In the genomic region with DNA sequence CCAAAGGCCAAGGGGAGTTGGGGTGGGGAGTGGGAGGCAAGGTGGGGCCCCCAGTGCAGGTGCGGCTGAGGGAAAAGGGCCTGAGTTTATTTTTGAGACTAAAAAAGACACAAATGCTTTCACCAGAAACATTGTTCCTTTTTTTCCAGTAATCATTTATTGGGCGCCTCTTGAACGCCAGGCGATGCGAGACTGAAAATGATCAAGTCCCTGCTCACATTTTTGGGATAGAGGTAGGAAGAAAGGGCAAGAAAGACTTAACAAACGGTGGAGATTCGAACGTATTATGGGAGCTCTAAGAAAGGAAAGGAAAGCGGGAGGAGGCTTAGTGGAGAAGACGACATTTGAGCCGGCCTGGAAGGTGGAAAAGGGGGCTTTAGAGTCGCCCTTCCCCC, we compare ENCODE assay signal across 8 cellular contexts. TPM values are rescaled to one million over a fixed set of nuclear protein-coding genes. Genes with fewer than 3 reads are reported as not detected.
DNase-seq lines count a peak whose midpoint lies in the region; ATAC-seq and TF ChIP-seq lines count a peak whose summit lies in the region.

No MANE protein-coding gene starts in this region.

- ATAC-seq in T-helper 17 cell (no peak), foreskin keratinocyte (no peak), HG03442 (IDR thresholded peaks at IDR 0.05; ENCODE audit: unreplicated experiment) (no peak)

- in situ Hi-C loops in GM23248 (cut with MboI): no loop called here

- peak overlapping the region; percentile 80 for H3K27ac ChIP-seq in GM23248
- H3K27ac ChIP-seq in foreskin keratinocyte: peak overlapping the region; percentile 43
- peak overlapping the region; percentile 84 for H3K27ac ChIP-seq in skeletal muscle tissue (ENCODE audit: low read depth, low read length)

- peak overlapping the region; percentile 64 for H3K4me2 ChIP-seq in GM23248 (ENCODE audit: unreplicated experiment)

- H3K4me1 Mint-ChIP-seq in T-helper 17 cell: peaks cover 18% of the 10 kb centered on the region

- peaks cover 4% of the 10 kb centered on the region for H3K36me3 Mint-ChIP-seq in T-helper 17 cell (ENCODE audit: low read depth)

- no peaks in the 10 kb centered on the region for H4K20me1 ChIP-seq in GM23248 (ENCODE audit: insufficient read depth)

- peak overlapping the region; percentile 97 for H3K9ac ChIP-seq in GM23248
- peak overlapping the region; percentile 52 to 97 (median 87) for H3K9ac ChIP-seq in skeletal muscle tissue (ENCODE audit: low read depth in 1 of 3, low read length in 3 of 3)

- H3K79me2 ChIP-seq in GM23248 (ENCODE audit: insufficient read depth): peaks cover 42% of the 10 kb centered on the region

- peak overlapping the region; percentile 98 for H3K27ac Mint-ChIP-seq in T-helper 17 cell

- no peak for TF ChIP-seq CTCF in foreskin keratinocyte (conservative IDR thresholded peaks at IDR 0.05)

- no peaks in the 10 kb centered on the region for H3K27me3 Mint-ChIP-seq in T-helper 17 cell

- H3K4me1 ChIP-seq in GM23248 (ENCODE audit: insufficient read depth): peaks cover 22% of the 10 kb centered on the region
- peaks cover 11% of the 10 kb centered on the region for H3K4me1 ChIP-seq in foreskin keratinocyte
- peaks cover 21 to 35% (median 30%) of the 10 kb centered on the region in 3 donors for H3K4me1 ChIP-seq in skeletal muscle tissue (ENCODE audit: control insufficient read depth in 3 of 3, insufficient read depth in 3 of 3, low read length in 3 of 3)

- H3K9me3 ChIP-seq in GM23248 (ENCODE audit: low read depth) (no peaks in the 10 kb centered on the region), T-helper 17 cell (ENCODE audit: control insufficient read depth, low read length, poor library complexity, severe bottlenecking) (no peaks in the 10 kb centered on the region), skeletal muscle tissue (ENCODE audit: control insufficient read depth in 3 of 3, low read length in 3 of 3) (no peaks in the 10 kb centered on the region)

- peaks cover 16% of the 10 kb centered on the region for H3K36me3 ChIP-seq in GM23248 (ENCODE audit: low read depth)
- peaks cover 16 to 19% (median 19%) of the 10 kb centered on the region in 3 donors for H3K36me3 ChIP-seq in skeletal muscle tissue (ENCODE audit: control insufficient read depth in 3 of 3, insufficient read depth in 3 of 3, low read length in 3 of 3)

- WGBS in GM23248 (ENCODE audit: low coverage in 1 of 2, low lambda C conversion rate in 2 of 2, missing lambda C conversion rate in 2 of 2), 2 experiments: 17 to 22% methylated on average over 12 of the region's 12 CpGs

- no peaks in the 10 kb centered on the region for H3K27me3 ChIP-seq in GM23248 (replicated peaks; ENCODE audit: insufficient read depth)
- peaks cover 10% of the 10 kb centered on the region for H3K27me3 ChIP-seq in foreskin keratinocyte
- H3K27me3 ChIP-seq in skeletal muscle tissue (ENCODE audit: control insufficient read depth in 3 of 3, insufficient read depth in 3 of 3, low read length in 3 of 3): peaks cover 10 to 29% (median 21%) of the 10 kb centered on the region in 3 donors

- DNase-seq in GM23248 (no peak), T-helper 17 cell (no peak), foreskin keratinocyte (no peak), iPS-NIHi7 (ENCODE audit: extremely low spot score) (no peak), SKM-1 (lab: John Stamatoyannopoulos, UW; ENCODE audit: unreplicated experiment) (no peak)
- DNase-seq in stimulated activated CD4-positive, alpha-beta T cell treated with anti-CD3 and anti-CD28 coated beads, Interleukin-1b, Interleukin-23, amount 100 ng/mL, for 48 hours: no peak

- peak overlapping the region; percentile 86 for H3K4me3 Mint-ChIP-seq in T-helper 17 cell

- peaks cover 15% of the 10 kb centered on the region; the same call in 1 of the 2 replicates for H3F3A ChIP-seq in GM23248 (ENCODE audit: insufficient read depth)

- no peaks in the 10 kb centered on the region for H3K9me2 ChIP-seq in GM23248 (ENCODE audit: insufficient read depth)

- peak overlapping the region; percentile 97 for H3K4me3 ChIP-seq in GM23248
- peak overlapping the region; percentile 96 to 99 (median 98) for H3K4me3 ChIP-seq in skeletal muscle tissue (ENCODE audit: low read length in 3 of 3)

- H2AFZ ChIP-seq in GM23248: peak overlapping the region; percentile 79

RNA-seq across cellular contexts. Expression of a gene that starts 0.8 kb away (rescaled TPM):
- total RNA-seq in GM23248 (2014; rRNA removed; shearing (Covaris generic)): 95.7 and 117 TPM in 2 replicates
- polyA plus RNA-seq in GM23248 (2016; fragmentation: Nextera tagmentation; extraction: Ambion mirVana): 146 and 152 TPM in 2 replicates
- total RNA-seq in T-helper 17 cell: 100 to 1,000 TPM; 187 to 208 TPM
- total RNA-seq in foreskin keratinocyte: 179 and 199 TPM in 2 replicates
- 161 and 174 TPM in 2 replicates for polyA plus RNA-seq in foreskin keratinocyte
- 62.1 TPM for total RNA-seq in skeletal muscle tissue

RNA-seq across cellular contexts. Expression of a gene that starts 2.4 kb away (rescaled TPM):
- not detected in 2 replicates for total RNA-seq in GM23248 (2014; rRNA removed; shearing (Covaris generic))
- polyA plus RNA-seq in GM23248 (2016; fragmentation: Nextera tagmentation; extraction: Ambion mirVana) (not detected in 2 replicates), foreskin keratinocyte (not detected in 2 replicates)
- total RNA-seq in T-helper 17 cell (not detected), foreskin keratinocyte (not detected in 2 replicates), skeletal muscle tissue (under 0.01 TPM)

RNA-seq across cellular contexts. Expression of a gene that starts 18.7 kb away (rescaled TPM):
- 44.6 and 48.9 TPM in 2 replicates for total RNA-seq in GM23248 (2014; rRNA removed; shearing (Covaris generic))
- polyA plus RNA-seq in GM23248 (2016; fragmentation: Nextera tagmentation; extraction: Ambion mirVana): 33.2 and 36.0 TPM in 2 replicates
- total RNA-seq in T-helper 17 cell: 100 to 1,000 TPM; 215 to 227 TPM
- 23.6 and 28.1 TPM in 2 replicates for total RNA-seq in foreskin keratinocyte
- polyA plus RNA-seq in foreskin keratinocyte: 21.4 and 22.4 TPM in 2 replicates
- 13.6 TPM for total RNA-seq in skeletal muscle tissue

RNA-seq across cellular contexts. Expression of a gene that starts 25.1 kb away (rescaled TPM):
- not detected in 2 replicates for total RNA-seq in GM23248 (2014; rRNA removed; shearing (Covaris generic))
- polyA plus RNA-seq in GM23248 (2016; fragmentation: Nextera tagmentation; extraction: Ambion mirVana): 1.1 and 1.7 TPM in 2 replicates
- total RNA-seq in T-helper 17 cell: not detected
- total RNA-seq in foreskin keratinocyte: not detected in 2 replicates
- polyA plus RNA-seq in foreskin keratinocyte: not detected in 2 replicates
- not detected for total RNA-seq in skeletal muscle tissue

RNA-seq across cellular contexts. Expression of a gene that starts 39.6 kb away (rescaled TPM):
- total RNA-seq in GM23248 (2014; rRNA removed; shearing (Covaris generic)): 15.3 and 21.9 TPM in 2 replicates
- polyA plus RNA-seq in GM23248 (2016; fragmentation: Nextera tagmentation; extraction: Ambion mirVana) (35.1 and 35.3 TPM in 2 replicates), foreskin keratinocyte (0.25 and 0.78 TPM in 2 replicates)
- total RNA-seq in T-helper 17 cell (not detected), foreskin keratinocyte (0.28 and 0.82 TPM in 2 replicates), skeletal muscle tissue (not detected)
